11 cellular contexts compared by ENCODE assay signal in genomic region chr12:117047810-117048584, GRCh38. TPM values are rescaled to one million over a fixed set of nuclear protein-coding genes. Genes with fewer than 3 reads are reported as not detected.
A peak's percentile ranks its signal among the peaks of the same experiment; 100 is the strongest.
DNase-seq lines count a peak whose midpoint lies in the region; ATAC-seq and TF ChIP-seq lines count a peak whose summit lies in the region.
"Had no signal": no experiment of that assay in that cellular context is flagged by ENCODE, and none has a peak within 500 bp of the region (broad histone marks: within the 10 kb centered on the region; RNA-seq: fewer than 3 reads in every experiment).

No MANE protein-coding gene starts in this region.

- peak overlapping the region; percentile 75 for H2AFZ ChIP-seq in osteoblast (ENCODE audit: low read length)

- ATAC-seq in HG03354 (IDR thresholded peaks at IDR 0.05; ENCODE audit: poor library complexity, severe bottlenecking, unreplicated experiment), result no peak

- no peaks in the 10 kb centered on the region for H3K36me3 ChIP-seq in SJSA1
- no peaks in the 10 kb centered on the region for H3K36me3 ChIP-seq in cardiac muscle cell
- H3K36me3 ChIP-seq in osteoblast (ENCODE audit: insufficient read depth, low read length), result no peaks in the 10 kb centered on the region
- H3K36me3 ChIP-seq: esophagus squamous epithelium had no signal

- TF ChIP-seq CTCF in cardiac muscle cell (IDR thresholded peaks at IDR 0.05; ENCODE audit: low read depth, low read length), result no peak
- TF ChIP-seq CTCF in osteoblast (IDR thresholded peaks at IDR 0.05; ENCODE audit: extremely low read depth, low read depth, low read length), result no peak

- H3K79me2 ChIP-seq in osteoblast (ENCODE audit: insufficient read depth, low read length), result no peaks in the 10 kb centered on the region

- H3K27ac ChIP-seq in SJSA1 (peak overlapping the region; percentile 24; the same call in 1 of the 2 replicates), cardiac muscle cell (peak overlapping the region; percentile 98), osteoblast (ENCODE audit: low read depth, low read length) (no peak overlapping the region)
- H3K27ac ChIP-seq: VCaP had no signal

- no peaks in the 10 kb centered on the region; the same call in 1 of the 2 replicates for H3K27me3 ChIP-seq in SJSA1 (replicated peaks)
- H3K27me3 ChIP-seq in cardiac muscle cell, result no peaks in the 10 kb centered on the region
- peaks cover 16% of the 10 kb centered on the region for H3K27me3 ChIP-seq in osteoblast (ENCODE audit: insufficient read depth, low read length)

- peak overlapping the region; percentile 2 for H3K4me2 ChIP-seq in osteoblast (ENCODE audit: insufficient read depth, low read length)

- no peak overlapping the region for H3K4me3 ChIP-seq in SJSA1
- H3K4me3 ChIP-seq in cardiac muscle cell, result no peak overlapping the region
- no peak overlapping the region for H3K4me3 ChIP-seq in osteoblast (ENCODE audit: insufficient read depth, low read length)
- H3K4me3 ChIP-seq: esophagus squamous epithelium had no signal

- H4K20me1 ChIP-seq in osteoblast (ENCODE audit: insufficient read depth, low read length), result no peaks in the 10 kb centered on the region

- H3K9me3 ChIP-seq in SJSA1 (replicated peaks) (no peaks in the 10 kb centered on the region), cardiac muscle cell (ENCODE audit: low read depth) (no peaks in the 10 kb centered on the region), osteoblast (ENCODE audit: low read depth, low read length) (no peaks in the 10 kb centered on the region)
- H3K9me3 ChIP-seq: esophagus squamous epithelium had no signal

- H3K4me1 ChIP-seq in SJSA1 (replicated peaks) (peaks cover 10% of the 10 kb centered on the region), cardiac muscle cell (ENCODE audit: low read depth) (peaks cover 64% of the 10 kb centered on the region), osteoblast (ENCODE audit: insufficient read depth, low read length) (peaks cover 11% of the 10 kb centered on the region)

- DNase-seq in ELR (ENCODE audit: low read depth) (peak; percentile 47), SJSA1 (ENCODE audit: low read depth in 1 of 2, low spot score in 2 of 2) (peak; percentile 53 to 70), cardiac muscle cell (ENCODE audit: low read depth in 1 of 2, low spot score in 1 of 2) (peak; percentile 35 to 89), osteoblast (ENCODE audit: insufficient read length, low spot score, missing footprints) (no peak), NCI-H1436 treated with DMSO at 0.1 percent for 48 hours (lab: John Stamatoyannopoulos, UW) (no peak), T-helper 9 cell (no peak)
- DNase-seq in activated effector memory CD4-positive, alpha-beta T cell treated with Interleukin-2 at 50 U/mL for 16 hours, result no peak
- DNase-seq: esophagus squamous epithelium, NCI-H146 had no signal

RNA-seq across cellular contexts. Expression of gene TESC, which starts 51.2 kb away (rescaled TPM):
- not detected in 2 replicates for total RNA-seq in SJSA1 (2014; rRNA removed; shearing (Covaris generic))
- total RNA-seq in cardiac muscle cell (30.3 and 52.4 TPM in 2 replicates), osteoblast (not detected in 2 replicates)
- polyA plus RNA-seq in cardiac muscle cell, result 24.5 and 57.7 TPM in 2 replicates

Comparison
In these comparisons a context has a peak if more than half of its experiments do, and no peak if none do; other contexts are left out.
1. DNase-seq: peak in ELR (single experiment), SJSA1 (2 of 2) and cardiac muscle cell (2 of 2); none in osteoblast (single experiment), NCI-H1436 treated with DMSO at 0.1 percent for 48 hours (single experiment), activated effector memory CD4-positive, alpha-beta T cell treated with Interleukin-2 at 50 U/mL for 16 hours (single experiment) and T-helper 9 cell (single experiment).
2. RNA of gene TESC, which starts 51.2 kb away (total RNA-seq): 30.3 to 52.4 TPM in cardiac muscle cell; not detected in SJSA1 and not detected in osteoblast; every median in the first group is over 10 times any median in the second.